In the genomic region with DNA sequence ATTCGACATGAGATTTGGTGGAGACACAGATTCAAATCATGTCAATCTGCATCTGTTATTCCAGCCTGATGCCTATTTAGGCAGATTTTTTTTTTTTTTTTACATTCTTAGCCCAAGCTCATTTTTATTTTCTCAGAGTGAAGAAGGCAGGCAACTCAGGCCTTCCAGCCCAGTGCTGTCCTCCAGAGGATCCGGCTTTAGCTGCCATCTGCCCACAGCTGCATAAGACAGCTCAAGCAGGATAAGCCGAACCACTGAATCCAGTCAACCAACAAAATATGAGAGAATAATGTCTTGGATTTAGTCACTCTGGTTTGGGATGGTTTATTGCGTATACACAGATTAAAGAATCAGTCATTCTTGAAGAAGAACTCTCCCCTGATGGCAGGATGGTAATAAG, we compare ENCODE assay signal across 23 cellular contexts. TPM values are rescaled to one million over a fixed set of nuclear protein-coding genes. Genes with fewer than 3 reads are reported as not detected.
DNase-seq lines count a peak whose midpoint lies in the region; ATAC-seq and TF ChIP-seq lines count a peak whose summit lies in the region.
"Had no signal": no experiment of that assay in that cellular context is flagged by ENCODE, and none has a peak within 500 bp of the region (broad histone marks: within the 10 kb centered on the region; RNA-seq: fewer than 3 reads in every experiment).

No MANE protein-coding gene starts in this region.

- CTCF ChIA-PET in activated CD8-positive, alpha-beta memory T cell treated with anti-CD3 and anti-CD28 coated beads, Interleukin-2, amount 10 ng/mL, durations not matched to agents 7 days and 5 days (lab: Charles Lee) = no interaction called here

- no peak overlapping the region for H3K4me3 Mint-ChIP-seq in activated CD8-positive, alpha-beta memory T cell treated with anti-CD3 and anti-CD28 coated beads, Interleukin-2, amount 10 ng/mL, durations not matched to agents 7 days and 5 days
- peak overlapping the region in 1 of 2 donors; percentile 5 for H3K4me3 Mint-ChIP-seq in effector memory CD8-positive, alpha-beta T cell
- H3K4me3 Mint-ChIP-seq: B cell, CD14-positive monocyte, GM23338 had no signal

- ATAC-seq in activated CD8-positive, alpha-beta memory T cell treated with anti-CD3 and anti-CD28 coated beads, Interleukin-2, amount 10 ng/mL, durations not matched to agents 7 days and 5 days = no peak
- no peak for ATAC-seq in effector memory CD8-positive, alpha-beta T cell (replicated peaks)
- ATAC-seq in psoas muscle = no peak
- ATAC-seq: A549, GM23338 had no signal

- TF ChIP-seq CTCF in psoas muscle (IDR thresholded peaks at IDR 0.05) = no peak

- no peak for DNase-seq in activated CD8-positive, alpha-beta memory T cell treated with anti-CD3 and anti-CD28 coated beads, Interleukin-2, amount 10 ng/mL, durations not matched to agents 7 days and 5 days
- no peak for DNase-seq in activated CD8-positive, alpha-beta memory T cell treated with anti-CD3 and anti-CD28 coated beads, Interleukin-2, amount 50 U/mL, for 48 hours
- DNase-seq in NCI-H524 (lab: John Stamatoyannopoulos, UW) = peak; percentile 56 to 97
- no peak for DNase-seq in effector memory CD8-positive, alpha-beta T cell
- no peak for DNase-seq in cerebellar nuclear complex (lab: John Stamatoyannopoulos, UW)
- DNase-seq in NAMALWA (ENCODE audit: low spot score) = no peak
- no peak for DNase-seq in psoas muscle
- DNase-seq: COR-L47; DND-41; Kasumi-1; NCI-H1417; NCI-H1694 treated with DMSO at 0.1 percent for 48 hours; NCI-H2081 treated with DMSO at 0.1 percent for 48 hours; NCI-H2171 treated with DMSO at 0.1 percent for 48 hours; NK-92 treated with Interleukin-12 subunit alpha and Interleukin-12 subunit beta, amount 100 ng/mL, for 24 hours; SHP77 treated with DMSO at 0.1 percent for 48 hours had no signal

- peaks cover 23% of the 10 kb centered on the region for H3K36me3 Mint-ChIP-seq in activated CD8-positive, alpha-beta memory T cell treated with anti-CD3 and anti-CD28 coated beads, Interleukin-2, amount 10 ng/mL, durations not matched to agents 7 days and 5 days
- H3K36me3 Mint-ChIP-seq in effector memory CD8-positive, alpha-beta T cell (ENCODE audit: insufficient read depth) = no peaks in the 10 kb centered on the region
- H3K36me3 Mint-ChIP-seq: CD14-positive monocyte had no signal

- no peak overlapping the region for H3K27ac ChIP-seq in psoas muscle
- H3K27ac ChIP-seq: A549, RWPE1, SK-N-MC had no signal

- 91 to 94% (median 93%) methylated on average over 4 of the region's 4 CpGs for WGBS in psoas muscle, 3 donors

- H3K9me3 Mint-ChIP-seq in activated CD8-positive, alpha-beta memory T cell treated with anti-CD3 and anti-CD28 coated beads, Interleukin-2, amount 10 ng/mL, durations not matched to agents 7 days and 5 days (ENCODE audit: low read depth) = peaks cover 3% of the 10 kb centered on the region
- H3K9me3 Mint-ChIP-seq in effector memory CD8-positive, alpha-beta T cell = peaks cover 0 to 1% of the 10 kb centered on the region in 2 donors
- H3K9me3 Mint-ChIP-seq: GM23338 had no signal

- H3K36me3 ChIP-seq in psoas muscle (ENCODE audit: insufficient read depth in 1 of 2, low read depth in 1 of 2) = no peaks in the 10 kb centered on the region
- H3K36me3 ChIP-seq: HAP-1 had no signal

- H3K27me3 Mint-ChIP-seq in activated CD8-positive, alpha-beta memory T cell treated with anti-CD3 and anti-CD28 coated beads, Interleukin-2, amount 10 ng/mL, durations not matched to agents 7 days and 5 days = peaks cover 3% of the 10 kb centered on the region
- H3K27me3 Mint-ChIP-seq in effector memory CD8-positive, alpha-beta T cell = no peaks in the 10 kb centered on the region
- H3K27me3 Mint-ChIP-seq: B cell had no signal

- H3K4me1 ChIP-seq in psoas muscle = no peaks in the 10 kb centered on the region
- H3K4me1 ChIP-seq: A549, HAP-1 had no signal

- peaks cover 52% of the 10 kb centered on the region for H3K4me1 Mint-ChIP-seq in activated CD8-positive, alpha-beta memory T cell treated with anti-CD3 and anti-CD28 coated beads, Interleukin-2, amount 10 ng/mL, durations not matched to agents 7 days and 5 days
- H3K4me1 Mint-ChIP-seq in effector memory CD8-positive, alpha-beta T cell (ENCODE audit: low read depth in 2 of 2) = peaks cover 36 to 40% of the 10 kb centered on the region in 2 donors
- H3K4me1 Mint-ChIP-seq: B cell, GM23338 had no signal

- H3K27me3 ChIP-seq in psoas muscle (ENCODE audit: insufficient read depth in 3 of 3, low read length in 2 of 3) = no peaks in the 10 kb centered on the region

- no peak overlapping the region for H3K4me3 ChIP-seq in psoas muscle
- H3K4me3 ChIP-seq: A549, GM23338, HAP-1, SK-N-MC had no signal

- peak overlapping the region; percentile 62 for H3K27ac Mint-ChIP-seq in activated CD8-positive, alpha-beta memory T cell treated with anti-CD3 and anti-CD28 coated beads, Interleukin-2, amount 10 ng/mL, durations not matched to agents 7 days and 5 days
- H3K27ac Mint-ChIP-seq in effector memory CD8-positive, alpha-beta T cell = peak overlapping the region; percentile 71 to 75
- H3K27ac Mint-ChIP-seq: B cell, GM23338 had no signal

- H3K9me3 ChIP-seq in psoas muscle = no peaks in the 10 kb centered on the region
- H3K9me3 ChIP-seq: A549, HAP-1 had no signal

- intact Hi-C loops in psoas muscle (cut with DNase I) = no loop called here

RNA-seq across cellular contexts. Expression of gene COLQ, which starts 19.9 kb away (rescaled TPM):
- 1 to 10 TPM; 2.3 to 4.7 TPM for total RNA-seq in activated CD8-positive, alpha-beta memory T cell treated with anti-CD3 and anti-CD28 coated beads, Interleukin-2, amount 10 ng/mL, durations not matched to agents 7 days and 5 days
- 10 to 100 TPM in 2 of 4 donors, 1 to 10 TPM in 2; 4.6 to 18.2 (median 11.1) TPM for total RNA-seq in psoas muscle
- 10 to 100 TPM in 1 of 3 donors, 1 to 10 TPM in 2; 6.9 to 12.3 (median 9.7) TPM for polyA plus RNA-seq in psoas muscle

RNA-seq across cellular contexts. Expression of gene HACL1, which starts 60.0 kb away (rescaled TPM):
- total RNA-seq in activated CD8-positive, alpha-beta memory T cell treated with anti-CD3 and anti-CD28 coated beads, Interleukin-2, amount 10 ng/mL, durations not matched to agents 7 days and 5 days = 10 to 100 TPM; 24.4 to 25.5 TPM
- 10 to 100 TPM; 14.0 to 20.2 (median 17.8) TPM for total RNA-seq in psoas muscle
- polyA plus RNA-seq in psoas muscle = 10 to 100 TPM in 2 of 3 donors, 1 to 10 TPM in 1; 8.2 to 20.2 (median 11.1) TPM

Comparison
In these comparisons a context has a peak if more than half of its experiments do, and no peak if none do; other contexts are left out.
1. DNase-seq: peak in NCI-H524 (2 of 2); none in activated CD8-positive, alpha-beta memory T cell treated with anti-CD3 and anti-CD28 coated beads, Interleukin-2, amount 10 ng/mL, durations not matched to agents 7 days and 5 days (single experiment), activated CD8-positive, alpha-beta memory T cell treated with anti-CD3 and anti-CD28 coated beads, Interleukin-2, amount 50 U/mL, for 48 hours (single experiment), effector memory CD8-positive, alpha-beta T cell (0 of 3), cerebellar nuclear complex (0 of 2), NAMALWA (single experiment) and psoas muscle (0 of 2).